21 cellular contexts compared by ENCODE assay signal in genomic region chr3:13556937-13557336, GRCh38. TPM values are rescaled to one million over a fixed set of nuclear protein-coding genes. Genes with fewer than 3 reads are reported as not detected.
DNase-seq lines count a peak whose midpoint lies in the region; ATAC-seq and TF ChIP-seq lines count a peak whose summit lies in the region.
"Had no signal": no experiment of that assay in that cellular context is flagged by ENCODE, and none has a peak within 500 bp of the region (broad histone marks: within the 10 kb centered on the region; RNA-seq: fewer than 3 reads in every experiment).

No MANE protein-coding gene starts in this region.

- H3K9me3 ChIP-seq in left ventricle myocardium inferior (replicated peaks), result no peaks in the 10 kb centered on the region
- no peaks in the 10 kb centered on the region for H3K9me3 ChIP-seq in WERI-Rb-1 (ENCODE audit: severe bottlenecking)
- H3K9me3 ChIP-seq in subcutaneous abdominal adipose tissue (ENCODE audit: control insufficient read depth in 5 of 5, low read length in 5 of 5), result peaks cover 0 to 3% (median 0%) of the 10 kb centered on the region in 5 donors
- H3K9me3 ChIP-seq: body of pancreas, HAP-1 had no signal

- H3K27ac ChIP-seq in left ventricle myocardium inferior (replicated peaks), result peak overlapping the region; percentile 46
- peak overlapping the region; percentile 65; the same call in 1 of the 2 replicates for H3K27ac ChIP-seq in WERI-Rb-1
- H3K27ac ChIP-seq in subcutaneous abdominal adipose tissue (ENCODE audit: low read depth, low read length), result peak overlapping the region; percentile 59
- H3K27ac ChIP-seq: body of pancreas had no signal

- H3K9ac ChIP-seq in subcutaneous abdominal adipose tissue (ENCODE audit: low read length in 5 of 5), result peak overlapping the region in 1 of 5 donors; percentile 48

- H3K4me3 ChIP-seq in left ventricle myocardium inferior (no peak overlapping the region), WERI-Rb-1 (ENCODE audit: low read depth, low read length) (no peak overlapping the region), subcutaneous abdominal adipose tissue (ENCODE audit: low read depth in 1 of 5, low read length in 5 of 5) (no peak overlapping the region)
- H3K4me3 ChIP-seq: body of pancreas, HAP-1, skin epidermis had no signal

- peaks cover 19% of the 10 kb centered on the region for H3K27me3 Mint-ChIP-seq in T-helper 2 cell treated with Interferon-gamma antibody and Interleukin-4, amounts not matched to agents 5 μg/mL and 100 μg/mL, for 36 hours (ENCODE audit: low read depth)

- H3K27me3 ChIP-seq in left ventricle myocardium inferior (ENCODE audit: low read depth) (peaks cover 43% of the 10 kb centered on the region), WERI-Rb-1 (ENCODE audit: insufficient read depth, low read depth, severe bottlenecking) (no peaks in the 10 kb centered on the region), subcutaneous abdominal adipose tissue (ENCODE audit: control insufficient read depth in 5 of 5, insufficient read depth in 4 of 5, low read length in 5 of 5) (peaks cover 0 to 7% (median 2%) of the 10 kb centered on the region in 5 donors)
- H3K27me3 ChIP-seq: body of pancreas had no signal

- DNase-seq in left ventricle myocardium inferior (no peak), left cardiac atrium (no peak), WERI-Rb-1 (no peak), islet precursor cell (peak; percentile 76), ureter (ENCODE audit: low spot score) (no peak)
- DNase-seq in T-helper 2 cell treated with Interferon-gamma antibody and Interleukin-4, amounts not matched to agents 5 μg/mL and 100 μg/mL, for 36 hours (ENCODE audit: low spot score), result no peak
- DNase-seq: activated CD4-positive, alpha-beta T cell treated with anti-CD3 and anti-CD28 coated beads, Interleukin-2, amount 50 U/mL, for 48 hours; body of pancreas; DMS53; GF-D8; NCI-H1092; NCI-H2029; NCI-H226; nucleus accumbens; substantia nigra; T1000 had no signal

- TF ChIP-seq CTCF in left ventricle myocardium inferior (IDR thresholded peaks at IDR 0.05; ENCODE audit: borderline replicate concordance) (no peak), WERI-Rb-1 (IDR thresholded peaks at IDR 0.05; ENCODE audit: low read depth, low read length) (no peak)

- peaks cover 64% of the 10 kb centered on the region for H3K4me1 ChIP-seq in left ventricle myocardium inferior
- peaks cover 10 to 75% (median 60%) of the 10 kb centered on the region in 5 donors for H3K4me1 ChIP-seq in subcutaneous abdominal adipose tissue (ENCODE audit: control insufficient read depth in 5 of 5, insufficient read depth in 5 of 5, low read length in 5 of 5)
- H3K4me1 ChIP-seq: body of pancreas, HAP-1 had no signal

- ATAC-seq in left cardiac atrium (no peak), GM21529 (IDR thresholded peaks at IDR 0.05; ENCODE audit: unreplicated experiment) (no peak)
- ATAC-seq: body of pancreas, WTC11 had no signal

- no peaks in the 10 kb centered on the region for H3K9me3 Mint-ChIP-seq in T-helper 2 cell treated with Interferon-gamma antibody and Interleukin-4, amounts not matched to agents 5 μg/mL and 100 μg/mL, for 36 hours
- H3K9me3 Mint-ChIP-seq: WTC11 had no signal

- intact Hi-C loops in left ventricle myocardium inferior (cut with micrococcal nuclease) (no loop called here), left cardiac atrium (cut with DNase I) (no loop called here)

- no peaks in the 10 kb centered on the region for H3K36me3 ChIP-seq in left ventricle myocardium inferior
- H3K36me3 ChIP-seq in WERI-Rb-1, result no peaks in the 10 kb centered on the region
- peaks cover 0 to 6% (median 0%) of the 10 kb centered on the region in 5 donors for H3K36me3 ChIP-seq in subcutaneous abdominal adipose tissue (ENCODE audit: control insufficient read depth in 5 of 5, insufficient read depth in 5 of 5, low read length in 5 of 5)
- H3K36me3 ChIP-seq: HAP-1 had no signal

- no peak overlapping the region for H3K27ac Mint-ChIP-seq in T-helper 2 cell treated with Interferon-gamma antibody and Interleukin-4, amounts not matched to agents 5 μg/mL and 100 μg/mL, for 36 hours
- H3K27ac Mint-ChIP-seq: WTC11 had no signal

- H3K36me3 Mint-ChIP-seq in T-helper 2 cell treated with Interferon-gamma antibody and Interleukin-4, amounts not matched to agents 5 μg/mL and 100 μg/mL, for 36 hours (ENCODE audit: low read depth), result no peaks in the 10 kb centered on the region
- H3K36me3 Mint-ChIP-seq: WTC11 had no signal

- no peaks in the 10 kb centered on the region for H3K4me1 Mint-ChIP-seq in T-helper 2 cell treated with Interferon-gamma antibody and Interleukin-4, amounts not matched to agents 5 μg/mL and 100 μg/mL, for 36 hours (ENCODE audit: low read depth)

- no peak overlapping the region for H3K4me3 Mint-ChIP-seq in T-helper 2 cell treated with Interferon-gamma antibody and Interleukin-4, amounts not matched to agents 5 μg/mL and 100 μg/mL, for 36 hours
- H3K4me3 Mint-ChIP-seq: WTC11 had no signal

RNA-seq across cellular contexts. Expression of gene FBLN2, which starts 8.0 kb away (rescaled TPM):
- total RNA-seq in left ventricle myocardium inferior, result 56.7 TPM
- 100 to 1,000 TPM; 178 to 256 TPM for total RNA-seq in left cardiac atrium
- 42.7 TPM for total RNA-seq in ureter
